ENCODE assay signal across 8 cellular contexts in the genomic region with DNA sequence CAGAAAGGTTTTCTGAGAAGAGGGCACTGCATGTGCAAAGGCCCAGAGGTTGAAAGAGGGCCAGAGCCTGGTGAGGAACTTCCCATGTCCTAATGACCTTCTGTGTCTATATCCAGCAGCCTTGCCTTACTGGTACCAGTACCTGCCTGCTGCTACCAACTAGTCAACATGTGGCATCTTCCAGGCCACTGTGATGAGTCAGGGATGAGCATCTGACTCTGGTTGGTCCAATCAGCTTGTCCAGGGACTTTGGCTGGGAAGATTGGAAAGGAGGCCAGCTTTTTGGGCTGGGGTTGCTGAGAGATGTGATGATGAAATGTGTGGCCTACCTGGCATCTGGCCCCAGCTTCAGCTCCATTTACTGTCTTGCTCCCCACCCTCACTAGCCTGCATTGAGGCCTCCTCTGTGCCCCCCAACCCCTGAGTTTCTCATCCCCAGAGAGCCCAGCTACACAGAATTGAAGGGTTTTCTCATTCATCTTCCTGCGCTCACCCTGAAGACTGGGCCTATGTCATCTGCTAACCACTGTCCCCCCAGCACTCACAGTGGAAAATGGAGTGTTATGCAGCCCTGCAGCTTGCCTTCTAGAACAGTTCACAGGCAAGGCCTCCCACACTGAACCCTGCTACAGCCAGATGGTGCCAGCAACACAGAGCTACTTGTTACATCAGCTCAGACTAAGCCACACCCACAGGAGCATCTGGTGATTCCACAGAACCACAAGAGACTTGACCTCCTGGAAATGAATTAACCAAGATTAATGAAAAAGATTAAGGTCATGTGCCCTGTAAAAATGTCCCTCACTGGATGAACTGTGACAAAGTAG. TPM values are rescaled to one million over a fixed set of nuclear protein-coding genes. Genes with fewer than 3 reads are reported as not detected.
DNase-seq lines count a peak whose midpoint lies in the region; ATAC-seq, FAIRE-seq and TF ChIP-seq lines count a peak whose summit lies in the region.

No MANE protein-coding gene starts in this region.

- H3K36me3 ChIP-seq in HUES6 (ENCODE audit: control insufficient read depth, insufficient read depth, low read length) = peaks cover 4% of the 10 kb centered on the region; the same call in 1 of the 2 replicates

- H3K27me3 ChIP-seq in HUES6 (ENCODE audit: control insufficient read depth, insufficient read depth, low read length) = peaks cover 13% of the 10 kb centered on the region

- H3K4me3 Mint-ChIP-seq in Calu3 (ENCODE audit: low read depth, unreplicated experiment) (peak overlapping the region; percentile 87), brain (peak overlapping the region; percentile 96 to 99 (median 98))

- H3K27ac ChIP-seq in HUES6 (ENCODE audit: low read depth, low read length) = no peak overlapping the region

- H3K27me3 Mint-ChIP-seq in Calu3 (ENCODE audit: unreplicated experiment) = no peaks in the 10 kb centered on the region
- H3K27me3 Mint-ChIP-seq in brain = peaks cover 35% of the 10 kb centered on the region

- peak overlapping the region; percentile 93; the same call in 1 of the 2 replicates for H3K4me3 ChIP-seq in HUES6 (ENCODE audit: low read depth, low read length)

- intact Hi-C loops in Calu3 (cut with micrococcal nuclease; ENCODE audit: unreplicated experiment) = no loop called here

- H3K9me3 Mint-ChIP-seq in Calu3 (ENCODE audit: low read depth, unreplicated experiment) = no peaks in the 10 kb centered on the region
- H3K9me3 Mint-ChIP-seq in brain = peaks cover 0 to 8% (median 6%) of the 10 kb centered on the region in 5 experiments

- peaks cover 48% of the 10 kb centered on the region for H3K36me3 Mint-ChIP-seq in Calu3 (ENCODE audit: insufficient read depth, unreplicated experiment)
- peaks cover 4% of the 10 kb centered on the region for H3K36me3 Mint-ChIP-seq in brain

- peaks cover 5% of the 10 kb centered on the region; the same call in 1 of the 2 replicates for H3K9me3 ChIP-seq in HUES6 (ENCODE audit: control insufficient read depth, insufficient read depth, low read depth, low read length)

- CTCF ChIA-PET in Calu3 (lab: Charles Lee) = interaction anchor here (0.5 to 1.2 kb wide), 5 partner anchors 8 to 99 kb away, joined by 4 to 6 read pairs (median 4); no protein-coding TSS in a partner anchor

- H3K4me1 ChIP-seq in HUES6 (ENCODE audit: control insufficient read depth, insufficient read depth, low read length) = peaks cover 46% of the 10 kb centered on the region

- peak; percentile 24 for ATAC-seq in SK-N-SH treated with all-trans-retinoic acid at 6 μM for 48 hours
- no peak for ATAC-seq in HG03460 (IDR thresholded peaks at IDR 0.05; ENCODE audit: unreplicated experiment)

- DNase-seq in Calu3 (peak; percentile 42), GM19240 (ENCODE audit: insufficient read length, low spot score) (no peak)
- DNase-seq in stimulated activated CD4-positive, alpha-beta T cell treated with anti-CD3 and anti-CD28 coated beads, Interleukin-1b, Interleukin-23, amount 100 ng/mL, for 48 hours = peak; percentile 79

- H3K9ac ChIP-seq in HUES6 (ENCODE audit: low read length) = peak overlapping the region; percentile 44

- peak overlapping the region; percentile 89 for H3K27ac Mint-ChIP-seq in Calu3 (ENCODE audit: unreplicated experiment)
- peak overlapping the region; percentile 79 to 98 (median 96) for H3K27ac Mint-ChIP-seq in brain

- BruUV-seq in Calu3 (replicated peaks; lab: Mats Ljungman, UMichigan) = no TSS peak

- TF ChIP-seq CTCF in Calu3 (IDR thresholded peaks at IDR 0.05; ENCODE audit: unreplicated experiment) = no peak
- no peak for TF ChIP-seq CTCF in brain (conservative IDR thresholded peaks at IDR 0.05)

- peak; percentile 36 for FAIRE-seq in islet of Langerhans (lab: Jason Lieb, UNC)

- H3K4me1 Mint-ChIP-seq in Calu3 (ENCODE audit: low read depth, unreplicated experiment) (peaks cover 22% of the 10 kb centered on the region), brain (peaks cover 58% of the 10 kb centered on the region)

TF ChIP-seq in SK-N-SH treated with all-trans-retinoic acid at 6 μM for 48 hours, 23 proteins besides CTCF, POLR2A, EP300 and RAD21:
- no peak for TF ChIP-seq ZC3H10 (CRISPR knock-in tag; IDR thresholded peaks at IDR 0.05)
- peak; percentile 76 for TF ChIP-seq TCF4 (CRISPR knock-in tag; IDR thresholded peaks at IDR 0.05; ENCODE audit: borderline replicate concordance)

RNA-seq across cellular contexts. Expression of a gene that starts 1.3 kb away (rescaled TPM):
- total RNA-seq in Calu3 (2022) = 48.1 and 49.1 TPM in 2 replicates
- 49.4 TPM for polyA plus RNA-seq in brain (ENCODE audit: insufficient read depth, low read depth, low replicate concordance)

RNA-seq across cellular contexts. Expression of a gene that starts 5.3 kb away (rescaled TPM):
- 6.5 and 7.1 TPM in 2 replicates for total RNA-seq in Calu3 (2022)
- polyA plus RNA-seq in brain (ENCODE audit: insufficient read depth, low read depth, low replicate concordance) = 15.2 TPM

RNA-seq across cellular contexts. Expression of a gene that starts 14.8 kb away (rescaled TPM):
- total RNA-seq in Calu3 (2022) = 0.14 and 0.27 TPM in 2 replicates
- 0.19 TPM for polyA plus RNA-seq in brain (ENCODE audit: insufficient read depth, low read depth, low replicate concordance)

RNA-seq across cellular contexts. Expression of a gene that starts 38.2 kb away (rescaled TPM):
- total RNA-seq in Calu3 (2022) = 55.4 and 59.7 TPM in 2 replicates
- 66.7 TPM for polyA plus RNA-seq in brain (ENCODE audit: insufficient read depth, low read depth, low replicate concordance)

RNA-seq across cellular contexts. Expression of a gene that starts 42.3 kb away (rescaled TPM):
- total RNA-seq in Calu3 (2022) = 80.2 and 81.7 TPM in 2 replicates
- polyA plus RNA-seq in brain (ENCODE audit: insufficient read depth, low read depth, low replicate concordance) = 54.8 TPM
